8 cellular contexts compared by ENCODE assay signal in genomic region chr9:107737987-107738743, GRCh38.
DNase-seq lines count a peak whose midpoint lies in the region; ATAC-seq and TF ChIP-seq lines count a peak whose summit lies in the region.

No MANE protein-coding gene starts in this region.

- H2BK15ac ChIP-seq in H9 (ENCODE audit: low read depth, low read length) = no peak overlapping the region

- WGBS in H9 (ENCODE audit: extremely low coverage, insufficient read length, low lambda C conversion rate) = no CpG with 5 or more reads among the region's 17 CpGs

- no peaks in the 10 kb centered on the region for H4K20me1 ChIP-seq in H9 (ENCODE audit: control insufficient read depth, insufficient read depth, insufficient read length)

- CTCF ChIA-PET in CD8-positive, alpha-beta T cell (lab: Charles Lee) = no interaction called here

- H3K4ac ChIP-seq in H9 (ENCODE audit: low read depth, low read length) = no peak overlapping the region

- no peaks in the 10 kb centered on the region for H3K23me2 ChIP-seq in H9 (ENCODE audit: insufficient read length, low read depth, low read length, poor library complexity, severe bottlenecking)

- no peak overlapping the region for H3K4me3 ChIP-seq in skeletal muscle tissue (ENCODE audit: low read length in 3 of 3)
- H3K4me3 ChIP-seq in CD8-positive, alpha-beta T cell (ENCODE audit: low read depth, low read length) = no peak overlapping the region

- no peak overlapping the region for H3K56ac ChIP-seq in H9 (ENCODE audit: insufficient read length, low read depth, low read length)

- H3K79me2 ChIP-seq in H9 (ENCODE audit: insufficient read depth, low read length) = no peaks in the 10 kb centered on the region

- no peaks in the 10 kb centered on the region for H3K9me3 Mint-ChIP-seq in H9
- no peaks in the 10 kb centered on the region for H3K9me3 Mint-ChIP-seq in CD8-positive, alpha-beta T cell

- H3K27ac Mint-ChIP-seq in H9 = peak overlapping the region in 2 of 3 experiments; percentile 7 to 86; a peak in 4 of 7 replicates
- H3K27ac Mint-ChIP-seq in CD8-positive, alpha-beta T cell = no peak overlapping the region

- no peaks in the 10 kb centered on the region for H3K36me3 Mint-ChIP-seq in H9 (ENCODE audit: insufficient read depth in 1 of 3, low read depth in 3 of 3)
- H3K36me3 Mint-ChIP-seq in CD8-positive, alpha-beta T cell = no peaks in the 10 kb centered on the region

- H3K9me3 ChIP-seq in H9 (ENCODE audit: control insufficient read depth, low read depth, low read length) (no peaks in the 10 kb centered on the region), skeletal muscle tissue (ENCODE audit: control insufficient read depth in 3 of 3, low read length in 3 of 3) (no peaks in the 10 kb centered on the region)
- H3K9me3 ChIP-seq in CD8-positive, alpha-beta T cell (ENCODE audit: low read length) = no peaks in the 10 kb centered on the region

- no peak overlapping the region for H4K8ac ChIP-seq in H9 (replicated peaks; ENCODE audit: insufficient read length, low read depth, low read length)

- no peaks in the 10 kb centered on the region; the same call in none of the 2 replicates for H3K27me3 Mint-ChIP-seq in H9 (ENCODE audit: low read depth)
- H3K27me3 Mint-ChIP-seq in CD8-positive, alpha-beta T cell (ENCODE audit: low read depth) = no peaks in the 10 kb centered on the region

- no peak overlapping the region for H2AFZ ChIP-seq in H9 (ENCODE audit: low read length)

- H3K9ac ChIP-seq in H9 (ENCODE audit: extremely low read depth, insufficient read length, low read length) (no peak overlapping the region), skeletal muscle tissue (ENCODE audit: low read depth in 1 of 3, low read length in 3 of 3) (peak overlapping the region in 1 of 3 donors; percentile 12)

- H3K36me3 ChIP-seq in skeletal muscle tissue (ENCODE audit: control insufficient read depth in 3 of 3, insufficient read depth in 3 of 3, low read length in 3 of 3) = no peaks in the 10 kb centered on the region
- H3K36me3 ChIP-seq in CD8-positive, alpha-beta T cell (ENCODE audit: insufficient read depth, low read length) = no peaks in the 10 kb centered on the region

- no peak overlapping the region for H2BK20ac ChIP-seq in H9 (ENCODE audit: low read depth, low read length, poor library complexity, severe bottlenecking)

- peaks cover 3 to 8% of the 10 kb centered on the region in 2 experiments; a peak in 3 of 4 replicates for H3K4me1 Mint-ChIP-seq in H9
- H3K4me1 Mint-ChIP-seq in CD8-positive, alpha-beta T cell (ENCODE audit: low read depth) = no peaks in the 10 kb centered on the region

- in situ Hi-C loops in ACHN (cut with HindIII; ENCODE audit: low pct_ligation_motif_present, low pct_unique_long_range_greater_than_20kb, low sequenced_read_pairs) = no loop called here

- no peak overlapping the region for H3K4me2 ChIP-seq in H9 (ENCODE audit: insufficient read depth, insufficient read length, low read length)

- H4K5ac ChIP-seq in H9 (ENCODE audit: insufficient read length, low read depth, low read length) = no peak overlapping the region

- no peak overlapping the region for H2BK120ac ChIP-seq in H9 (ENCODE audit: low read depth, low read length, poor library complexity, severe bottlenecking)

- peak overlapping the region; percentile 50 for H3K18ac ChIP-seq in H9 (ENCODE audit: insufficient read length, low read depth, low read length)

- TF ChIP-seq CTCF in H9 (conservative IDR thresholded peaks at IDR 0.05) (no peak), foreskin keratinocyte (conservative IDR thresholded peaks at IDR 0.05) (peak; percentile 26)
- TF ChIP-seq CTCF in CD8-positive, alpha-beta T cell (IDR thresholded peaks at IDR 0.05) = no peak

- H3K4me3 Mint-ChIP-seq in H9 = no peak overlapping the region
- H3K4me3 Mint-ChIP-seq in CD8-positive, alpha-beta T cell = no peak overlapping the region

- H3K27ac ChIP-seq in H9 (ENCODE audit: insufficient read length, low read depth, low read length) (no peak overlapping the region), foreskin keratinocyte (peak overlapping the region; percentile 90), skeletal muscle tissue (ENCODE audit: low read depth, low read length) (peak overlapping the region; percentile 68)
- no peak overlapping the region for H3K27ac ChIP-seq in CD8-positive, alpha-beta T cell (ENCODE audit: low read depth, low read length)

- no peak overlapping the region for H2AK5ac ChIP-seq in H9 (ENCODE audit: insufficient read length, low read length)

- no peak overlapping the region for H3K23ac ChIP-seq in H9 (ENCODE audit: insufficient read length, low read depth, low read length)

- H3K27me3 ChIP-seq in H9 (ENCODE audit: insufficient read depth, low read length) (no peaks in the 10 kb centered on the region), foreskin keratinocyte (no peaks in the 10 kb centered on the region), skeletal muscle tissue (ENCODE audit: control insufficient read depth in 3 of 3, insufficient read depth in 3 of 3, low read length in 3 of 3) (no peaks in the 10 kb centered on the region)
- no peaks in the 10 kb centered on the region for H3K27me3 ChIP-seq in CD8-positive, alpha-beta T cell (ENCODE audit: insufficient read depth, low read length)

- no peak overlapping the region for H2BK12ac ChIP-seq in H9 (ENCODE audit: insufficient read length, low read depth, low read length)

- no peak overlapping the region for H3K14ac ChIP-seq in H9 (ENCODE audit: insufficient read depth, low read length)

- intact Hi-C loops in CD8-positive, alpha-beta T cell (cut with DNase I, micrococcal nuclease) = no loop called here

- no peak overlapping the region for H4K91ac ChIP-seq in H9 (ENCODE audit: insufficient read length, low read depth, low read length)

- no peaks in the 10 kb centered on the region for H3K79me1 ChIP-seq in H9 (ENCODE audit: insufficient read depth, low read depth, low read length, poor library complexity, severe bottlenecking)

- H3T11ph ChIP-seq in H9 (ENCODE audit: low read length) = no peak overlapping the region

- no peak overlapping the region for H2BK5ac ChIP-seq in H9 (ENCODE audit: insufficient read length, low read length)

- no peak for DNase-seq in H9
- peak; percentile 21 for DNase-seq in RKO (ENCODE audit: low spot score)
- peak; percentile 91 to 94 for DNase-seq in foreskin keratinocyte
- DNase-seq in superior temporal gyrus (ENCODE audit: extremely low spot score) = no peak
- no peak for DNase-seq in iPS-NIHi7 (ENCODE audit: extremely low spot score)
- no peak for DNase-seq in ACHN
- no peak for DNase-seq in CD8-positive, alpha-beta T cell

- ATAC-seq in foreskin keratinocyte = peak; percentile 84
- no peak for ATAC-seq in CD8-positive, alpha-beta T cell

- POLR2A ChIA-PET in CD8-positive, alpha-beta T cell (lab: Charles Lee) = interaction anchor here (0.8 kb wide), 1 partner anchor 8 kb away, joined by 3 read pairs; no protein-coding TSS in a partner anchor

- no peaks in the 10 kb centered on the region for H3K4me1 ChIP-seq in H9 (ENCODE audit: insufficient read depth, low read length)
- peaks cover 30% of the 10 kb centered on the region for H3K4me1 ChIP-seq in foreskin keratinocyte
- peaks cover 19 to 36% (median 26%) of the 10 kb centered on the region in 3 donors for H3K4me1 ChIP-seq in skeletal muscle tissue (ENCODE audit: control insufficient read depth in 3 of 3, insufficient read depth in 3 of 3, low read length in 3 of 3)
- no peaks in the 10 kb centered on the region for H3K4me1 ChIP-seq in CD8-positive, alpha-beta T cell (ENCODE audit: insufficient read depth, low read length)

Comparison
In these comparisons a context has a peak if more than half of its experiments do, and no peak if none do; other contexts are left out.
1. DNase-seq: peak in RKO (single experiment) and foreskin keratinocyte (2 of 2); none in H9 (single experiment), superior temporal gyrus (single experiment), iPS-NIHi7 (single experiment), ACHN (single experiment) and CD8-positive, alpha-beta T cell (0 of 7).
2. H3K27ac ChIP-seq: peak in foreskin keratinocyte (single experiment) and skeletal muscle tissue (single experiment); none in H9 (single experiment) and CD8-positive, alpha-beta T cell (single experiment).